In the genomic region with DNA sequence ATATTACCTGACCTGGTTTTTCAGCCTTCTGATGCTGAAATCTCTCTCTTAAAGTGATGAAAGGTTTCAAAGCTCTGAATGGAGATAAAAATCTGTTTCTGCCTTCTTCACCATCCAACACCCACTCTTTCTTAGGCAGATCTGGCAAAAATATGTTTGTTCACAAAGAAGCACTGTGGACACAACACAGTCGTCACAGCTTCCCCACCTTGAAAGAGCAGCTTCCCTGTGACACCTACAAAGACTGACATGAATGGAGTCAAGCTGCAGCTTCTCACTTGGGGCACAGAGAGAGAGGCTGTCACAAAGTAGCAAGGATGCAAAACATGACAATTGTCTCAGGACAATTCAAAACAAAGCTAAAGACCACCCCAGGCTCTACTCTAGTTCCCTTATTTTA, we compare ENCODE assay signal across 17 cellular contexts.
A peak's percentile ranks its signal among the peaks of the same experiment; 100 is the strongest.
DNase-seq lines count a peak whose midpoint lies in the region; ATAC-seq and TF ChIP-seq lines count a peak whose summit lies in the region.
"Had no signal": no experiment of that assay in that cellular context is flagged by ENCODE, and none has a peak within 500 bp of the region (broad histone marks: within the 10 kb centered on the region; RNA-seq: fewer than 3 reads in every experiment).

No MANE protein-coding gene starts in this region.

- H3K4me3 Mint-ChIP-seq in activated naive CD8-positive, alpha-beta T cell treated with anti-CD3 and anti-CD28 coated beads, Interleukin-2, amount 10 ng/mL, durations not matched to agents 7 days and 5 days, result no peak overlapping the region
- no peak overlapping the region for H3K4me3 Mint-ChIP-seq in activated naive CD8-positive, alpha-beta T cell treated with anti-CD3 and anti-CD28 coated beads, Interleukin-2, amount 50 U/mL, for 24 hours
- H3K4me3 Mint-ChIP-seq in T-cell (no peak overlapping the region), mesothelial cell of epicardium (no peak overlapping the region)
- H3K4me3 Mint-ChIP-seq: HFFc6 had no signal

- no peak for DNase-seq in activated naive CD8-positive, alpha-beta T cell treated with anti-CD3 and anti-CD28 coated beads, Interleukin-2, amount 10 ng/mL, durations not matched to agents 7 days and 5 days
- DNase-seq in activated naive CD8-positive, alpha-beta T cell treated with anti-CD3 and anti-CD28 coated beads, Interleukin-2, amount 50 U/mL, for 24 hours, result no peak
- peak in 23 of 34 experiments; percentile 3 to 56 (median 19) for DNase-seq in T-cell
- DNase-seq in mesothelial cell of epicardium (ENCODE audit: low spot score in 2 of 2, unreplicated experiment in 2 of 2), result no peak
- no peak for DNase-seq in NCI-H1092 (lab: John Stamatoyannopoulos, UW)
- no peak for DNase-seq in DMS114 treated with DMSO at 0.1 percent for 48 hours (lab: John Stamatoyannopoulos, UW; ENCODE audit: unreplicated experiment)
- no peak for DNase-seq in D341Med (ENCODE audit: low spot score)
- DNase-seq: BE2C; DMS153; EL; HFFc6; KBM-7; NCI-H1048; NCI-H2107; NCI-H226; NCI-H526; NK-92 treated with Interleukin-12 subunit alpha and Interleukin-12 subunit beta, amount 100 ng/mL, for 24 hours had no signal

- TF ChIP-seq CTCF in mesothelial cell of epicardium (IDR thresholded peaks at IDR 0.05; ENCODE audit: unreplicated experiment), result no peak

- no peaks in the 10 kb centered on the region for H3K36me3 Mint-ChIP-seq in activated naive CD8-positive, alpha-beta T cell treated with anti-CD3 and anti-CD28 coated beads, Interleukin-2, amount 10 ng/mL, durations not matched to agents 7 days and 5 days
- H3K36me3 Mint-ChIP-seq in activated naive CD8-positive, alpha-beta T cell treated with anti-CD3 and anti-CD28 coated beads, Interleukin-2, amount 50 U/mL, for 24 hours (ENCODE audit: low read depth), result peaks cover 2% of the 10 kb centered on the region
- H3K36me3 Mint-ChIP-seq in T-cell (no peaks in the 10 kb centered on the region), mesothelial cell of epicardium (no peaks in the 10 kb centered on the region)

- ATAC-seq in activated naive CD8-positive, alpha-beta T cell treated with anti-CD3 and anti-CD28 coated beads, Interleukin-2, amount 10 ng/mL, durations not matched to agents 7 days and 5 days (ENCODE audit: low read depth), result no peak
- no peak for ATAC-seq in activated naive CD8-positive, alpha-beta T cell treated with anti-CD3 and anti-CD28 coated beads, Interleukin-2, amount 50 U/mL, for 24 hours
- ATAC-seq in T-cell (replicated peaks in 1 of 4), result peak in 1 of 4 experiments; percentile 76

- POLR2A ChIA-PET in activated naive CD8-positive, alpha-beta T cell treated with anti-CD3 and anti-CD28 coated beads, Interleukin-2, amount 10 ng/mL, durations not matched to agents 7 days and 5 days (lab: Charles Lee), result no interaction called here
- POLR2A ChIA-PET in T-cell (lab: Charles Lee), result interaction anchor here (0.6 to 1.6 kb wide), 4 partner anchors 9 to 303 kb away, joined by 3 to 5 read pairs (median 4); no protein-coding TSS in a partner anchor

- no peaks in the 10 kb centered on the region for H3K27me3 Mint-ChIP-seq in activated naive CD8-positive, alpha-beta T cell treated with anti-CD3 and anti-CD28 coated beads, Interleukin-2, amount 10 ng/mL, durations not matched to agents 7 days and 5 days
- H3K27me3 Mint-ChIP-seq in activated naive CD8-positive, alpha-beta T cell treated with anti-CD3 and anti-CD28 coated beads, Interleukin-2, amount 50 U/mL, for 24 hours, result peaks cover 2% of the 10 kb centered on the region
- H3K27me3 Mint-ChIP-seq in T-cell, result no peaks in the 10 kb centered on the region
- no peaks in the 10 kb centered on the region for H3K27me3 Mint-ChIP-seq in mesothelial cell of epicardium (ENCODE audit: low read depth)

- H3K4me1 Mint-ChIP-seq in activated naive CD8-positive, alpha-beta T cell treated with anti-CD3 and anti-CD28 coated beads, Interleukin-2, amount 10 ng/mL, durations not matched to agents 7 days and 5 days, result peaks cover 19% of the 10 kb centered on the region
- peaks cover 49% of the 10 kb centered on the region for H3K4me1 Mint-ChIP-seq in activated naive CD8-positive, alpha-beta T cell treated with anti-CD3 and anti-CD28 coated beads, Interleukin-2, amount 50 U/mL, for 24 hours
- H3K4me1 Mint-ChIP-seq in T-cell (peaks cover 33 to 43% (median 39%) of the 10 kb centered on the region in 3 donors), mesothelial cell of epicardium (peaks cover 34% of the 10 kb centered on the region)

- peak overlapping the region; percentile 30 for H3K27ac Mint-ChIP-seq in activated naive CD8-positive, alpha-beta T cell treated with anti-CD3 and anti-CD28 coated beads, Interleukin-2, amount 10 ng/mL, durations not matched to agents 7 days and 5 days
- no peak overlapping the region for H3K27ac Mint-ChIP-seq in activated naive CD8-positive, alpha-beta T cell treated with anti-CD3 and anti-CD28 coated beads, Interleukin-2, amount 50 U/mL, for 24 hours
- peak overlapping the region; percentile 6 to 67 for H3K27ac Mint-ChIP-seq in T-cell
- peak overlapping the region; percentile 18 for H3K27ac Mint-ChIP-seq in mesothelial cell of epicardium
- H3K27ac Mint-ChIP-seq: HFFc6 had no signal

- CTCF ChIA-PET in T-cell (lab: Charles Lee), result interaction anchor here (0.6 to 1.3 kb wide), 3 partner anchors 9 to 934 kb away, joined by 3 to 5 read pairs (median 4); no protein-coding TSS in a partner anchor

- peaks cover 1% of the 10 kb centered on the region for H3K9me3 Mint-ChIP-seq in activated naive CD8-positive, alpha-beta T cell treated with anti-CD3 and anti-CD28 coated beads, Interleukin-2, amount 10 ng/mL, durations not matched to agents 7 days and 5 days
- peaks cover 5% of the 10 kb centered on the region for H3K9me3 Mint-ChIP-seq in activated naive CD8-positive, alpha-beta T cell treated with anti-CD3 and anti-CD28 coated beads, Interleukin-2, amount 50 U/mL, for 24 hours
- H3K9me3 Mint-ChIP-seq in T-cell, result peaks cover 0 to 3% (median 0%) of the 10 kb centered on the region in 3 donors
- peaks cover 4% of the 10 kb centered on the region for H3K9me3 Mint-ChIP-seq in mesothelial cell of epicardium
- H3K9me3 Mint-ChIP-seq: HFFc6 had no signal

Comparison
In these comparisons a context has a peak if more than half of its experiments do, and no peak if none do; other contexts are left out.
1. DNase-seq: peak in T-cell (23 of 34); none in activated naive CD8-positive, alpha-beta T cell treated with anti-CD3 and anti-CD28 coated beads, Interleukin-2, amount 10 ng/mL, durations not matched to agents 7 days and 5 days (single experiment), activated naive CD8-positive, alpha-beta T cell treated with anti-CD3 and anti-CD28 coated beads, Interleukin-2, amount 50 U/mL, for 24 hours (single experiment), mesothelial cell of epicardium (0 of 2), NCI-H1092 (single experiment), DMS114 treated with DMSO at 0.1 percent for 48 hours (single experiment) and D341Med (single experiment).